ENCODE assay signal across 1 cellular context in genomic region chr3:187773233-187773962, GRCh38.
TF ChIP-seq lines count a peak whose summit lies in the region.

No MANE protein-coding gene starts in this region.

TF ChIP-seq in GM12878, 131 proteins besides CTCF, POLR2A, EP300 and RAD21 (continued from another document):
- TF ChIP-seq ZNF687 (IDR thresholded peaks at IDR 0.05) (0 out of 2 replicates have a peak, but pooled peaks have one; percentile 27), MEF2B (IDR thresholded peaks at IDR 0.05; ENCODE audit: partially characterized antibody, poor library complexity, severe bottlenecking) (peak; percentile 56), LARP7 (IDR thresholded peaks at IDR 0.05) (no peak), TCF7 (IDR thresholded peaks at IDR 0.05; ENCODE audit: borderline replicate concordance) (peak; percentile 100), POU2F2 (IDR thresholded peaks at IDR 0.05; ENCODE audit: borderline replicate concordance, low read depth, low read length) (peak; percentile 72; the same call in 1 of the 3 replicates), ETV6 (conservative IDR thresholded peaks at IDR 0.05 in 1 of 2, IDR thresholded peaks at IDR 0.05 in 1 of 2; ENCODE audit: borderline replicate concordance in 1 of 2, low read depth in 1 of 2) (peak in 1 of 2 experiments; percentile 77; a peak in 2 of 4 replicates), PAX5 (IDR thresholded peaks at IDR 0.05; ENCODE audit: borderline replicate concordance, low read depth, low read length) (peak; percentile 86), ATF7 (IDR thresholded peaks at IDR 0.05; ENCODE audit: low read depth) (peak; percentile 88), IKZF2 (IDR thresholded peaks at IDR 0.05) (peak; percentile 100), SP1 (IDR thresholded peaks at IDR 0.05; ENCODE audit: low read depth, low read length) (peak; percentile 61), ZNF217 (IDR thresholded peaks at IDR 0.05) (peak; percentile 87), BMI1 (IDR thresholded peaks at IDR 0.05; ENCODE audit: borderline replicate concordance) (peak; percentile 84)
